Comparison of ENCODE assay signal across 9 cellular contexts in genomic region chr20:63696628-63697356, GRCh38. TPM values are rescaled to one million over a fixed set of nuclear protein-coding genes. Genes with fewer than 3 reads are reported as not detected.
DNase-seq lines count a peak whose midpoint lies in the region; ATAC-seq, FAIRE-seq and TF ChIP-seq lines count a peak whose summit lies in the region.
"Had no signal": no experiment of that assay in that cellular context is flagged by ENCODE, and none has a peak within 500 bp of the region (broad histone marks: within the 10 kb centered on the region; RNA-seq: fewer than 3 reads in every experiment).

Gene TNFRSF6B, plus strand, starts transcription at chr20:63696652. Its CDS starts 116 bp downstream, at chr20:63696768.

- H3K9me3 ChIP-seq in HUES64 (ENCODE audit: insufficient read depth, low read depth, low read length) (no peaks in the 10 kb centered on the region), GM12878 (replicated peaks; ENCODE audit: control insufficient read depth, insufficient read depth, low read length) (no peaks in the 10 kb centered on the region), iPS-20b (ENCODE audit: insufficient read depth, low read depth, low read length) (no peaks in the 10 kb centered on the region)

- H3K27ac Mint-ChIP-seq in stimulated activated memory B cell treated with anti-CD40 and anti-IgM and Interleukin-4, amounts not matched to agents 10 μg/mL and 1 μg/mL and 100 μg/mL, for 72 hours = peak within 1 kb of the TSS; percentile 51

- intact Hi-C loops in GM12878 (cut with micrococcal nuclease; ENCODE audit: unreplicated experiment) = no loop called here

- peaks cover 10% of the 10 kb centered on the region for H3K36me3 Mint-ChIP-seq in stimulated activated memory B cell treated with anti-CD40 and anti-IgM and Interleukin-4, amounts not matched to agents 10 μg/mL and 1 μg/mL and 100 μg/mL, for 72 hours

- TF ChIP-seq CTCF in GM12878 (IDR thresholded peaks at IDR 0.05 in 2 of 3, conservative IDR thresholded peaks at IDR 0.05 in 1 of 3; ENCODE audit: control insufficient read depth in 2 of 3, extremely low read depth in 1 of 3, insufficient read depth in 1 of 3, low read depth in 3 of 3, low read length in 3 of 3) = no peak

- no peak for DNase-seq in GM12878 (ENCODE audit: low read depth, low spot score)
- DNase-seq in activated gamma-delta T cell treated with Interleukin-2 at 50 U/mL for 16 hours = no peak
- no peak for DNase-seq in NCI-H2081 (lab: John Stamatoyannopoulos, UW)
- no peak for DNase-seq in GM19239 (ENCODE audit: insufficient read length, low spot score)

- H3K4me1 Mint-ChIP-seq in stimulated activated memory B cell treated with anti-CD40 and anti-IgM and Interleukin-4, amounts not matched to agents 10 μg/mL and 1 μg/mL and 100 μg/mL, for 72 hours = peaks cover 39% of the 10 kb centered on the region

- BruUV-seq in GM12878 (replicated peaks; lab: Mats Ljungman, UMichigan) = no TSS peak

- peak within 1 kb of the TSS; percentile 23 for H3K4me3 Mint-ChIP-seq in stimulated activated memory B cell treated with anti-CD40 and anti-IgM and Interleukin-4, amounts not matched to agents 10 μg/mL and 1 μg/mL and 100 μg/mL, for 72 hours

- peak within 1 kb of the TSS; percentile 36 for H3K4me3 ChIP-seq in HUES64 (ENCODE audit: low read length)
- H3K4me3 ChIP-seq in GM12878 = no peak within 1 kb of the TSS
- peak within 1 kb of the TSS; percentile 60 for H3K4me3 ChIP-seq in iPS-20b (ENCODE audit: low read length)

- H3K4me1 ChIP-seq in HUES64 (ENCODE audit: insufficient read depth, low read length) (peaks cover 8% of the 10 kb centered on the region), GM12878 (ENCODE audit: control insufficient read depth, insufficient read depth, low read length) (peaks cover 16% of the 10 kb centered on the region), iPS-20b (ENCODE audit: insufficient read depth, low read length) (no peaks in the 10 kb centered on the region)

- H3K79me2 ChIP-seq in GM12878 (ENCODE audit: control insufficient read depth, insufficient read depth, low read length) = no peaks in the 10 kb centered on the region

- H3K9ac ChIP-seq in HUES64 (ENCODE audit: low read depth, low read length) (peak within 1 kb of the TSS; percentile 38), GM12878 (ENCODE audit: control insufficient read depth, insufficient read depth, low read length) (no peak within 1 kb of the TSS), iPS-20b (ENCODE audit: low read depth, low read length) (peak within 1 kb of the TSS; percentile 51)

- RAD21 ChIA-PET in GM12878 (lab: Charles Lee; ENCODE audit: unreplicated experiment) = interaction anchor here (0.5 kb wide), 1 partner anchor 168 kb away, joined by 3 read pairs; the partner anchor contains the start of gene TPD52L2

- ATAC-seq in GM12878 = no peak
- no peak for ATAC-seq in stimulated activated memory B cell treated with anti-CD40 and anti-IgM and Interleukin-4, amounts not matched to agents 10 μg/mL and 1 μg/mL and 100 μg/mL, for 72 hours
- ATAC-seq in HG02678 (IDR thresholded peaks at IDR 0.05; ENCODE audit: unreplicated experiment) = no peak

- TF ChIP-seq EP300 in GM12878 (IDR thresholded peaks at IDR 0.05; ENCODE audit: borderline replicate concordance in 1 of 2, control insufficient read depth in 1 of 2, low read depth in 2 of 2, low read length in 2 of 2) = no peak

- no peak for TF ChIP-seq RAD21 in GM12878 (IDR thresholded peaks at IDR 0.05; ENCODE audit: insufficient read depth, low read depth, low read length)

- CTCF ChIA-PET in GM12878 (lab: Yijun Ruan, JAX) = interaction anchor here (0.7 kb wide), 1 partner anchor 11 kb away, joined by 3 read pairs; the partner anchor contains the start of genes ARFRP1 and ZGPAT

- H3K27me3 ChIP-seq in HUES64 (ENCODE audit: insufficient read depth, low read length) = no peaks in the 10 kb centered on the region
- H3K27me3 ChIP-seq in GM12878 (replicated peaks in 1 of 2; ENCODE audit: control insufficient read depth in 2 of 2, insufficient read depth in 2 of 2, low read length in 1 of 2) = no peaks in the 10 kb centered on the region
- H3K27me3 ChIP-seq in iPS-20b (ENCODE audit: insufficient read depth, low read length) = no peaks in the 10 kb centered on the region

- TF ChIP-seq POLR2A in GM12878 (IDR thresholded peaks at IDR 0.05; ENCODE audit: low read depth, low read length) = peak; percentile 78

- in situ Hi-C loops in GM12878 (cut with MboI) = no loop called here

- H3K9me3 Mint-ChIP-seq in stimulated activated memory B cell treated with anti-CD40 and anti-IgM and Interleukin-4, amounts not matched to agents 10 μg/mL and 1 μg/mL and 100 μg/mL, for 72 hours = no peaks in the 10 kb centered on the region

- POLR2A ChIA-PET in GM12878 (lab: Charles Lee) = no interaction called here

- H3K27me3 Mint-ChIP-seq in stimulated activated memory B cell treated with anti-CD40 and anti-IgM and Interleukin-4, amounts not matched to agents 10 μg/mL and 1 μg/mL and 100 μg/mL, for 72 hours = no peaks in the 10 kb centered on the region

- no peaks in the 10 kb centered on the region for H4K20me1 ChIP-seq in GM12878 (ENCODE audit: control insufficient read depth, insufficient read depth)

- H3K27ac ChIP-seq in HUES64 (ENCODE audit: low read depth, low read length) (peak within 1 kb of the TSS; percentile 25; the same call in 1 of the 2 replicates), GM12878 (ENCODE audit: control insufficient read depth, insufficient read depth) (no peak within 1 kb of the TSS), iPS-20b (ENCODE audit: low read length) (no peak within 1 kb of the TSS)

- no peak within 1 kb of the TSS for H2AFZ ChIP-seq in GM12878 (ENCODE audit: control insufficient read depth, low read depth, low read length)

- SMC1A ChIA-PET in GM12878 (lab: Charles Lee; ENCODE audit: uncharacterized antibody, unreplicated experiment) = no interaction called here

- 0 out of 2 replicates have a peak, but pooled peaks cover 6% of the 10 kb centered on the region for H3K36me3 ChIP-seq in HUES64 (ENCODE audit: insufficient read depth, low read length)
- no peaks in the 10 kb centered on the region; a peak in 1 of 4 replicates for H3K36me3 ChIP-seq in GM12878 (ENCODE audit: control insufficient read depth in 2 of 2, insufficient read depth in 2 of 2, low read length in 1 of 2)
- no peaks in the 10 kb centered on the region for H3K36me3 ChIP-seq in iPS-20b (ENCODE audit: insufficient read depth, low read depth, low read length)

- H3K4me2 ChIP-seq in GM12878 (ENCODE audit: control insufficient read depth, insufficient read depth) = no peak within 1 kb of the TSS

- no peak for FAIRE-seq in GM12878 (lab: Jason Lieb, UNC)
- no peak for FAIRE-seq in GM19239 (lab: Jason Lieb, UNC)
- FAIRE-seq: TTC549 had no signal

- 70% methylated on average over 52 of the region's 52 CpGs for WGBS in HUES64
- WGBS in GM12878 (ENCODE audit: insufficient coverage, insufficient replicate concordance, low lambda C conversion rate, missing lambda C conversion rate) = 28% methylated on average over 52 of the region's 52 CpGs

TF ChIP-seq in GM12878, 131 proteins besides CTCF, POLR2A, EP300 and RAD21:
- TF ChIP-seq CREB1 (IDR thresholded peaks at IDR 0.05; ENCODE audit: low read depth) (0 out of 2 replicates have a peak, but pooled peaks have one; percentile 14), NBN (IDR thresholded peaks at IDR 0.05) (no peak), BCL3 (IDR thresholded peaks at IDR 0.05; ENCODE audit: borderline replicate concordance, insufficient read depth, low read depth, low read length, poor library complexity, severe bottlenecking) (peak; percentile 20)

RNA-seq across cellular contexts. Expression of gene TNFRSF6B, which starts in this region (rescaled TPM):
- polyA plus RNA-seq in HUES64 (2013, experiment 1 of 2) = 1.1 TPM
- polyA plus RNA-seq in HUES64 (2013, experiment 2 of 2) = 1.2 TPM
- total RNA-seq in GM12878 (2013; cell fraction: nucleolus; rRNA removed) = not detected in 2 replicates
- 0.71 and 1.8 TPM in 2 replicates for total RNA-seq in GM12878 (2014; rRNA removed)
- not detected in 2 replicates for total RNA-seq in GM12878 (2014; rRNA removed; fragmentation: Illumina TruSeq; extraction: Trizol)
- not detected in 2 replicates for total RNA-seq in GM12878 (2021)
- polyA plus RNA-seq in GM12878 (2011; ENCODE audit: low read depth) = not detected
- not detected in 2 replicates for polyA plus RNA-seq in GM12878 (2011; rRNA removed)
- polyA plus RNA-seq in GM12878 (2011; cell fraction: cytosol; rRNA removed) = 0.75 and 1.7 TPM in 2 replicates
- 11.0 and 11.6 TPM in 2 replicates for polyA plus RNA-seq in GM12878 (2011; cell fraction: nucleus; rRNA removed)
- polyA plus RNA-seq in GM12878 (2012) = 0.38 and 0.65 TPM in 2 replicates
- polyA plus RNA-seq in GM12878 (2014; fragmentation: Illumina TruSeq; extraction: Trizol) = not detected in 2 replicates
- not detected for polyA plus RNA-seq in GM12878 (2014; fragmentation: Nextera tagmentation; extraction: Ambion mirVana)
- 1.9 and 2.2 TPM in 2 replicates for polyA plus RNA-seq in GM12878 (2014; rRNA removed)
- under 1 TPM in 1 of 2 experiments, not detected in 1; 0.67 TPM for polyA plus RNA-seq in GM12878 (2016; fragmentation: Nextera tagmentation; extraction: Ambion mirVana)
- polyA minus RNA-seq in GM12878 (2011; rRNA and poly(A)+ RNA removed) = not detected in 2 replicates
- polyA minus RNA-seq in GM12878 (2011; cell fraction: cytosol; rRNA and poly(A)+ RNA removed) = not detected in 2 replicates
- polyA minus RNA-seq in GM12878 (2011; cell fraction: nucleus; rRNA and poly(A)+ RNA removed) = not detected in 2 replicates
